Comparison of ENCODE assay signal across 8 cellular contexts in genomic region chr16:57734925-57735754, GRCh38. TPM values are rescaled to one million over a fixed set of nuclear protein-coding genes. Genes with fewer than 3 reads are reported as not detected.
DNase-seq lines count a peak whose midpoint lies in the region; ATAC-seq lines count a peak whose summit lies in the region.

No MANE protein-coding gene starts in this region.

- peaks cover 20% of the 10 kb centered on the region for H3K36me3 Mint-ChIP-seq in effector memory CD8-positive, alpha-beta T cell (ENCODE audit: insufficient read depth)

- H3K27ac Mint-ChIP-seq in effector memory CD8-positive, alpha-beta T cell, result peak overlapping the region; percentile 94 to 95

- no peaks in the 10 kb centered on the region for H3K27me3 Mint-ChIP-seq in effector memory CD8-positive, alpha-beta T cell

- peak overlapping the region; percentile 91 to 98 for H3K4me3 Mint-ChIP-seq in effector memory CD8-positive, alpha-beta T cell

- ATAC-seq in GM21367 (IDR thresholded peaks at IDR 0.05; ENCODE audit: unreplicated experiment), result peak; percentile 86
- peak; percentile 85 for ATAC-seq in effector memory CD8-positive, alpha-beta T cell (replicated peaks)

- peaks cover 24 to 25% of the 10 kb centered on the region in 2 donors for H3K4me1 Mint-ChIP-seq in effector memory CD8-positive, alpha-beta T cell (ENCODE audit: low read depth in 2 of 2)

- DNase-seq in COR-L47 (lab: John Stamatoyannopoulos, UW) (peak; percentile 100), HT1080 (ENCODE audit: low read depth) (peak; percentile 100), NOMO-1 (lab: John Stamatoyannopoulos, UW; ENCODE audit: unreplicated experiment in 2 of 2) (peak; percentile 99 to 100), medulla oblongata (ENCODE audit: extremely low spot score) (peak; percentile 100)
- DNase-seq in activated CD8-positive, alpha-beta memory T cell treated with anti-CD3 and anti-CD28 coated beads for 48 hours (ENCODE audit: low read depth in 2 of 3, low spot score in 2 of 3), result peak; percentile 87 to 95 (median 93)
- peak; percentile 95 to 97 (median 96) for DNase-seq in effector memory CD8-positive, alpha-beta T cell
- DNase-seq in stimulated activated CD4-positive, alpha-beta T cell treated with anti-CD3 and anti-CD28 coated beads, TNF-alpha, amount 100 ng/mL, for 48 hours (ENCODE audit: low read depth in 3 of 3), result peak; percentile 95 to 97 (median 96)

- no peaks in the 10 kb centered on the region for H3K9me3 Mint-ChIP-seq in effector memory CD8-positive, alpha-beta T cell

RNA-seq across cellular contexts. Expression of gene KATNB1, which starts 0.4 kb away (rescaled TPM):
- total RNA-seq in HT1080 (2014; rRNA removed; shearing (Covaris generic)), result 44.7 and 54.3 TPM in 2 replicates
- 27.0 and 27.5 TPM in 2 replicates for polyA plus RNA-seq in HT1080 (2015; cell fraction: cytosol; rRNA removed)
- polyA plus RNA-seq in HT1080 (2015; cell fraction: nucleus; rRNA removed), result 42.4 and 51.8 TPM in 2 replicates

RNA-seq across cellular contexts. Expression of gene DRC7, which starts 40.5 kb away (rescaled TPM):
- total RNA-seq in HT1080 (2014; rRNA removed; shearing (Covaris generic)), result not detected in 2 replicates
- 0.09 TPM in 1 of 2 replicates, not detected in the other for polyA plus RNA-seq in HT1080 (2015; cell fraction: cytosol; rRNA removed)
- polyA plus RNA-seq in HT1080 (2015; cell fraction: nucleus; rRNA removed), result 0.23 TPM in 1 of 2 replicates, not detected in the other

Comparison
In these comparisons a context has a peak if more than half of its experiments do, and no peak if none do; other contexts are left out.
1. Peak in every context shown above with its lines: DNase-seq and ATAC-seq.